13 cellular contexts compared by ENCODE assay signal in genomic region chr13:79662882-79663281, GRCh38.
DNase-seq lines count a peak whose midpoint lies in the region; ATAC-seq and TF ChIP-seq lines count a peak whose summit lies in the region.
"Had no signal": no experiment of that assay in that cellular context is flagged by ENCODE, and none has a peak within 500 bp of the region (broad histone marks: within the 10 kb centered on the region; RNA-seq: fewer than 3 reads in every experiment).

No MANE protein-coding gene starts in this region.

- no peak overlapping the region for H3K4me3 ChIP-seq in HEK293 (ENCODE audit: low read depth, low read length)
- peak overlapping the region in 4 of 12 donors; percentile 6 to 19 (median 13) for H3K4me3 ChIP-seq in heart left ventricle
- peak overlapping the region; percentile 22 for H3K4me3 ChIP-seq in psoas muscle
- H3K4me3 ChIP-seq in tibial artery = no peak overlapping the region
- H3K4me3 ChIP-seq in mammary epithelial cell (replicated peaks in 1 of 3; ENCODE audit: insufficient read depth in 1 of 3, low read depth in 2 of 3, low read length in 3 of 3) = no peak overlapping the region
- H3K4me3 ChIP-seq: dorsolateral prefrontal cortex, HAP-1, lung, thoracic aorta had no signal

- no peaks in the 10 kb centered on the region for H4K20me1 ChIP-seq in mammary epithelial cell (ENCODE audit: insufficient read depth, low read length)

- peak; percentile 6 for DNase-seq in RPMI8226
- DNase-seq in heart left ventricle = peak in 1 of 5 donors; percentile 33
- peak in 1 of 2 donors; percentile 53 for DNase-seq in psoas muscle
- no peak for DNase-seq in tibial artery
- DNase-seq in mammary epithelial cell = no peak
- no peak for DNase-seq in stimulated activated naive CD4-positive, alpha-beta T cell treated with Interleukin-2 at 50 U/mL for 16 hours (lab: John Stamatoyannopoulos, UW)
- DNase-seq: Calu3, NCI-H2029 treated with DMSO at 0.1 percent for 48 hours had no signal

- H2AFZ ChIP-seq in mammary epithelial cell (ENCODE audit: low read depth, low read length) = no peak overlapping the region

- H3K27ac ChIP-seq in HEK293 (ENCODE audit: extremely low read depth, low read depth, low read length) (no peak overlapping the region), heart left ventricle (peak overlapping the region; percentile 24 to 84 (median 70)), psoas muscle (peak overlapping the region; percentile 70), tibial artery (no peak overlapping the region), mammary epithelial cell (ENCODE audit: insufficient read depth, low read depth, low read length) (no peak overlapping the region)
- H3K27ac ChIP-seq: thoracic aorta had no signal

- intact Hi-C loops in heart left ventricle (cut with DNase I) = no loop called here
- intact Hi-C loops in psoas muscle (cut with DNase I) = loop anchor here in 1 of 2 donors (5.0 kb wide), 1 partner anchor 679 kb away; the partner anchor contains the start of gene SPRY2
- intact Hi-C loops in tibial artery (cut with DNase I; ENCODE audit: low total_unique reads) = no loop called here
- intact Hi-C loops in mammary epithelial cell (cut with micrococcal nuclease) = no loop called here

- WGBS in heart left ventricle, 4 donors = 14 to 18% (median 16%) methylated on average over 3 of the region's 3 CpGs
- 37 to 40% (median 39%) methylated on average over 3 of the region's 3 CpGs for WGBS in psoas muscle, 3 donors
- 82% methylated on average over 3 of the region's 3 CpGs for WGBS in mammary epithelial cell (ENCODE audit: low coverage, missing lambda C conversion rate)

- TF ChIP-seq POLR2A in heart left ventricle (IDR thresholded peaks at IDR 0.05) = no peak

- BruUV-seq in mammary epithelial cell (replicated peaks; lab: Mats Ljungman, UMichigan) = no TSS peak

- in situ Hi-C loops in mammary epithelial cell (cut with MboI; ENCODE audit: low sequenced_read_pairs in 2 of 2) = no loop called here

- H3K36me3 ChIP-seq in HEK293 (ENCODE audit: control insufficient read depth in 2 of 2, insufficient read depth in 1 of 2, low read length in 2 of 2) (no peaks in the 10 kb centered on the region), heart left ventricle (no peaks in the 10 kb centered on the region), psoas muscle (ENCODE audit: insufficient read depth in 1 of 2, low read depth in 1 of 2) (no peaks in the 10 kb centered on the region), tibial artery (no peaks in the 10 kb centered on the region), mammary epithelial cell (ENCODE audit: insufficient read depth, low read length) (no peaks in the 10 kb centered on the region)
- H3K36me3 ChIP-seq: HAP-1, thoracic aorta had no signal

- POLR2A ChIA-PET in HEK293 (lab: Yijun Ruan, JAX) = no interaction called here

- no peaks in the 10 kb centered on the region for H3K79me2 ChIP-seq in mammary epithelial cell (ENCODE audit: insufficient read depth, low read length)

- dilution Hi-C loops in mammary epithelial cell (cut with HindIII; ENCODE audit: low sequenced_read_pairs) = no loop called here

- no peaks in the 10 kb centered on the region for H3K9me3 ChIP-seq in HEK293 (ENCODE audit: control insufficient read depth, insufficient read depth, low read depth, low read length)
- H3K9me3 ChIP-seq in heart left ventricle = no peaks in the 10 kb centered on the region
- no peaks in the 10 kb centered on the region for H3K9me3 ChIP-seq in psoas muscle
- H3K9me3 ChIP-seq in tibial artery = no peaks in the 10 kb centered on the region
- no peaks in the 10 kb centered on the region for H3K9me3 ChIP-seq in mammary epithelial cell (replicated peaks; ENCODE audit: insufficient read depth, low read length)
- H3K9me3 ChIP-seq: HAP-1, thoracic aorta had no signal

- H3K27me3 ChIP-seq in heart left ventricle = no peaks in the 10 kb centered on the region
- H3K27me3 ChIP-seq in psoas muscle (ENCODE audit: insufficient read depth in 3 of 3, low read length in 2 of 3) = no peaks in the 10 kb centered on the region
- H3K27me3 ChIP-seq in tibial artery = no peaks in the 10 kb centered on the region
- no peaks in the 10 kb centered on the region for H3K27me3 ChIP-seq in mammary epithelial cell (ENCODE audit: insufficient read depth, low read length)
- H3K27me3 ChIP-seq: dorsolateral prefrontal cortex had no signal

- CTCF ChIA-PET in HEK293 (lab: Yijun Ruan, JAX) (interaction anchor here (0.6 to 1.2 kb wide), 3 partner anchors 31 to 683 kb away, joined by 3 read pairs; no protein-coding TSS in a partner anchor), mammary epithelial cell (lab: Charles Lee; ENCODE audit: low non-redundant PET) (no interaction called here)

- TF ChIP-seq CTCF in HEK293 (tag by site-specific recombination; IDR thresholded peaks at IDR 0.05) (no peak), heart left ventricle (IDR thresholded peaks at IDR 0.05) (no peak), psoas muscle (IDR thresholded peaks at IDR 0.05) (no peak), tibial artery (IDR thresholded peaks at IDR 0.05) (no peak), mammary epithelial cell (conservative IDR thresholded peaks at IDR 0.05 in 1 of 2, IDR thresholded peaks at IDR 0.05 in 1 of 2; ENCODE audit: extremely low read depth in 1 of 2, insufficient read depth in 1 of 2, low read depth in 1 of 2, low read length in 2 of 2) (no peak)

- H3K4me1 ChIP-seq in HEK293 (ENCODE audit: control insufficient read depth, insufficient read depth, low read length) (no peaks in the 10 kb centered on the region), heart left ventricle (peaks cover 0 to 33% (median 13%) of the 10 kb centered on the region in 12 donors), psoas muscle (peaks cover 34% of the 10 kb centered on the region), tibial artery (no peaks in the 10 kb centered on the region), mammary epithelial cell (ENCODE audit: insufficient read depth, low read length) (peaks cover 14% of the 10 kb centered on the region)
- H3K4me1 ChIP-seq: HAP-1 had no signal

- H3K9ac ChIP-seq in mammary epithelial cell (ENCODE audit: insufficient read depth, low read length) = no peak overlapping the region

- no peak overlapping the region for H3K4me2 ChIP-seq in mammary epithelial cell (ENCODE audit: insufficient read depth, low read depth, low read length)

- ATAC-seq in heart left ventricle (peak in 1 of 4 donors; percentile 37), psoas muscle (peak in 3 of 4 donors; percentile 27 to 39 (median 38))

TF ChIP-seq in HEK293, 187 proteins besides CTCF, POLR2A, EP300 and RAD21:
- no peak for TF ChIP-seq ZNF791 (tag by site-specific recombination; IDR thresholded peaks at IDR 0.05)
- 0 out of 2 replicates have a peak, but pooled peaks have one; percentile 57 for TF ChIP-seq ZNF10 (tag by site-specific recombination; IDR thresholded peaks at IDR 0.05)

Comparison
In these comparisons a context has a peak if more than half of its experiments do, and no peak if none do; other contexts are left out.
1. H3K27ac ChIP-seq: peak in heart left ventricle (12 of 12) and psoas muscle (single experiment); none in HEK293 (single experiment), tibial artery (0 of 2) and mammary epithelial cell (single experiment).